26 cellular contexts compared by ENCODE assay signal in the genomic region with DNA sequence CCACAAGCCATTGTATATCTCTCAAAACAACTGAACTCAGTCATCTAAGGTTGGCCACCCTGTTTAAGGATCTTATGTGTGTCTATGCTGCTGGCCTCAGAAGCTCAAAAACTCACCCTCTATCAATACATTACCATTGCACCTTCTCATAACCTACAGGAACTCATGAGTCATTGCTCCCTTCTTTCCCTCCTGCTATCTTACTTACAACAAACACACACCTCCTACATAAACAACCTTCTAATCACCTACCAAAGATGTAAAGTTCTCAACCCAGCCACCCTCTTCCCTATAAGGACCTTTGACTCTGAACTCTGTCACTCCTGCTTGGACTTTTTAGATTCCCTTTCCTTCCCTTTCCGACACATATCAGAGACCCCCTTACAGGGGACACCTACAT. TPM values are rescaled to one million over a fixed set of nuclear protein-coding genes. Genes with fewer than 3 reads are reported as not detected.
A peak's percentile ranks its signal among the peaks of the same experiment; 100 is the strongest.
DNase-seq lines count a peak whose midpoint lies in the region; ATAC-seq, FAIRE-seq and TF ChIP-seq lines count a peak whose summit lies in the region.
"Had no signal": no experiment of that assay in that cellular context is flagged by ENCODE, and none has a peak within 500 bp of the region (broad histone marks: within the 10 kb centered on the region; RNA-seq: fewer than 3 reads in every experiment).

No MANE protein-coding gene starts in this region.

- H2AFZ ChIP-seq in astrocyte (ENCODE audit: low read depth, low read length), result no peak overlapping the region

- H3K4me2 ChIP-seq in astrocyte (ENCODE audit: low read length), result no peak overlapping the region
- H3K4me2 ChIP-seq: A549; BLaER1 treated with 17β-estradiol and CSF1 and Interleukin-3, amounts not matched to agents 10 nM and 100 nM had no signal

- H3K9ac ChIP-seq in astrocyte (ENCODE audit: low read length), result no peak overlapping the region
- H3K9ac ChIP-seq in mucosa of stomach (ENCODE audit: low read length), result no peak overlapping the region
- H3K9ac ChIP-seq: BLaER1 treated with 17β-estradiol and CSF1 and Interleukin-3, amounts not matched to agents 10 nM and 100 nM had no signal

- WGBS in esophagus muscularis mucosa, result 100% methylated on average over 1 of the region's 1 CpG

- H3K4me1 Mint-ChIP-seq in astrocyte (ENCODE audit: low read depth, unreplicated experiment), result peaks cover 30% of the 10 kb centered on the region
- H3K4me1 Mint-ChIP-seq: B cell had no signal

- no peak for TF ChIP-seq POLR2A in esophagus muscularis mucosa (IDR thresholded peaks at IDR 0.05; ENCODE audit: low read depth)

- no peaks in the 10 kb centered on the region for H3K79me2 ChIP-seq in astrocyte (ENCODE audit: insufficient read depth, low read length)

- H3K9me3 Mint-ChIP-seq in astrocyte (ENCODE audit: unreplicated experiment), result peaks cover 21% of the 10 kb centered on the region

- peaks cover 17% of the 10 kb centered on the region for H3K27me3 Mint-ChIP-seq in astrocyte (ENCODE audit: low read depth, unreplicated experiment)

- no peak for DNase-seq in astrocyte (ENCODE audit: low read depth)
- DNase-seq in bronchial epithelial cell (ENCODE audit: low read depth), result peak; percentile 38
- peak; percentile 37 for DNase-seq in esophagus muscularis mucosa (ENCODE audit: extremely low spot score)
- DNase-seq in GM10248 (ENCODE audit: extremely low spot score), result no peak
- no peak for DNase-seq in T-helper 1 cell
- DNase-seq: AML-193; Caco-2; Calu3; CD4-positive, alpha-beta T cell; CD8-positive, alpha-beta T cell; DMS79 treated with DMSO at 0.1 percent for 48 hours; GF-D8 had no signal

- no peak overlapping the region for H3K27ac ChIP-seq in astrocyte (ENCODE audit: low read depth, low read length)
- H3K27ac ChIP-seq in esophagus muscularis mucosa (replicated peaks in 1 of 4), result no peak overlapping the region
- H3K27ac ChIP-seq: 22Rv1; A549; BLaER1 treated with 17β-estradiol and CSF1 and Interleukin-3, amounts not matched to agents 10 nM and 100 nM; C4-2B had no signal

- FAIRE-seq in astrocyte (lab: Jason Lieb, UNC) (no peak), bronchial epithelial cell (lab: Jason Lieb, UNC) (no peak)
- FAIRE-seq: A549, D721Med, G401.6, GM12878, GM12892, GM18507 had no signal

- no peaks in the 10 kb centered on the region for H3K27me3 ChIP-seq in astrocyte (ENCODE audit: insufficient read depth, low read length)
- H3K27me3 ChIP-seq in bronchial epithelial cell (ENCODE audit: control insufficient read depth, insufficient read depth, low read length), result no peaks in the 10 kb centered on the region
- peaks cover 0 to 4% (median 0%) of the 10 kb centered on the region in 4 donors for H3K27me3 ChIP-seq in esophagus muscularis mucosa
- no peaks in the 10 kb centered on the region for H3K27me3 ChIP-seq in mucosa of stomach (ENCODE audit: control insufficient read depth, insufficient read depth, low read length)

- no peaks in the 10 kb centered on the region for H4K20me1 ChIP-seq in astrocyte (ENCODE audit: insufficient read depth, low read length)
- H4K20me1 ChIP-seq: BLaER1 treated with 17β-estradiol and CSF1 and Interleukin-3, amounts not matched to agents 10 nM and 100 nM had no signal

- H3K4me3 Mint-ChIP-seq in astrocyte (ENCODE audit: unreplicated experiment), result no peak overlapping the region
- H3K4me3 Mint-ChIP-seq: B cell; CD4-positive, alpha-beta T cell; CD8-positive, alpha-beta T cell had no signal

- intact Hi-C loops in esophagus muscularis mucosa (cut with DNase I), result no loop called here

- TF ChIP-seq EP300 in esophagus muscularis mucosa (IDR thresholded peaks at IDR 0.05), result no peak

- H3K36me3 ChIP-seq in astrocyte (ENCODE audit: insufficient read depth, low read length) (no peaks in the 10 kb centered on the region), bronchial epithelial cell (ENCODE audit: control insufficient read depth, insufficient read depth, low read length) (no peaks in the 10 kb centered on the region), esophagus muscularis mucosa (no peaks in the 10 kb centered on the region), mucosa of stomach (ENCODE audit: control insufficient read depth, insufficient read depth, low read length) (no peaks in the 10 kb centered on the region)

- ATAC-seq in HG03095 (IDR thresholded peaks at IDR 0.05; ENCODE audit: unreplicated experiment) (no peak), HG03139 (IDR thresholded peaks at IDR 0.05; ENCODE audit: unreplicated experiment) (no peak)
- ATAC-seq: A549; CD8-positive, alpha-beta T cell; GM12878 had no signal

- H3K4me3 ChIP-seq in astrocyte (ENCODE audit: insufficient read depth, low read depth, low read length) (no peak overlapping the region), bronchial epithelial cell (ENCODE audit: low read depth, low read length) (no peak overlapping the region), esophagus muscularis mucosa (no peak overlapping the region), mucosa of stomach (ENCODE audit: low read length) (peak overlapping the region; percentile 0)
- H3K4me3 ChIP-seq: A549; BLaER1 treated with 17β-estradiol and CSF1 and Interleukin-3, amounts not matched to agents 10 nM and 100 nM; GM12878 had no signal

- H3K36me3 Mint-ChIP-seq in astrocyte (ENCODE audit: low read depth, unreplicated experiment), result peaks cover 21% of the 10 kb centered on the region

- CTCF ChIA-PET in GM10248 (lab: Yijun Ruan, JAX), result no interaction called here

- TF ChIP-seq CTCF in astrocyte (IDR thresholded peaks at IDR 0.05; ENCODE audit: insufficient read depth, low read depth, low read length) (no peak), bronchial epithelial cell (IDR thresholded peaks at IDR 0.05; ENCODE audit: insufficient read depth, low read length, severe bottlenecking) (no peak), esophagus muscularis mucosa (IDR thresholded peaks at IDR 0.05) (no peak), GM10248 (IDR thresholded peaks at IDR 0.05; ENCODE audit: control extremely low read depth, extremely low read depth, low read depth, missing control alignments) (no peak)

- H3K4me1 ChIP-seq in astrocyte (ENCODE audit: insufficient read depth, low read length), result no peaks in the 10 kb centered on the region
- peaks cover 0 to 3% (median 0%) of the 10 kb centered on the region in 4 donors for H3K4me1 ChIP-seq in esophagus muscularis mucosa
- H3K4me1 ChIP-seq in mucosa of stomach (ENCODE audit: control insufficient read depth, insufficient read depth, low read length), result peaks cover 38% of the 10 kb centered on the region
- H3K4me1 ChIP-seq: A549 had no signal

- H3K27ac Mint-ChIP-seq in astrocyte (ENCODE audit: unreplicated experiment), result peak overlapping the region; percentile 73
- H3K27ac Mint-ChIP-seq: B cell; CD4-positive, alpha-beta T cell; CD8-positive, alpha-beta T cell had no signal

- H3K9me3 ChIP-seq in astrocyte (ENCODE audit: insufficient read depth, low read depth, low read length) (peaks cover 6% of the 10 kb centered on the region), esophagus muscularis mucosa (peaks cover 0 to 3% (median 0%) of the 10 kb centered on the region in 4 donors), mucosa of stomach (ENCODE audit: control insufficient read depth, low read length) (no peaks in the 10 kb centered on the region)

- POLR2A ChIA-PET in GM10248 (lab: Yijun Ruan, JAX), result no interaction called here

RNA-seq across cellular contexts. Expression of a gene that starts 13.3 kb away (rescaled TPM):
- total RNA-seq in astrocyte, result 0.43 and 1.2 TPM in 2 replicates
- total RNA-seq in bronchial epithelial cell, result 0.13 TPM in 1 of 2 replicates, not detected in the other
- not detected for total RNA-seq in esophagus muscularis mucosa
- total RNA-seq: A172; B cell; Caco-2; Calu3; CD4-positive, alpha-beta T cell; CD8-positive, alpha-beta T cell; GM12878 had no signal

RNA-seq across cellular contexts. Expression of a gene that starts 22.5 kb away (rescaled TPM):
- total RNA-seq in astrocyte (18.2 and 21.9 TPM in 2 replicates), bronchial epithelial cell (11.1 and 13.8 TPM in 2 replicates), esophagus muscularis mucosa (10 to 100 TPM in 2 of 4 donors, 1 to 10 TPM in 2; 9.4 to 14.8 (median 11.0) TPM)

RNA-seq across cellular contexts. Expression of a gene that starts 26.3 kb away (rescaled TPM):
- total RNA-seq in astrocyte (6.1 and 6.5 TPM in 2 replicates), bronchial epithelial cell (6.5 and 6.8 TPM in 2 replicates), esophagus muscularis mucosa (1 to 10 TPM; 6.2 to 8.4 (median 6.9) TPM)

RNA-seq across cellular contexts. Expression of a gene that starts 41.4 kb away (rescaled TPM):
- total RNA-seq in astrocyte (30.5 and 32.3 TPM in 2 replicates), bronchial epithelial cell (17.1 and 23.2 TPM in 2 replicates), esophagus muscularis mucosa (10 to 100 TPM; 14.5 to 31.3 (median 22.1) TPM)

RNA-seq across cellular contexts. Expression of a gene that starts 53.6 kb away (rescaled TPM):
- total RNA-seq in astrocyte (12.7 and 13.1 TPM in 2 replicates), bronchial epithelial cell (0.53 and 1.2 TPM in 2 replicates), esophagus muscularis mucosa (1 to 10 TPM; 5.0 to 8.7 (median 7.1) TPM)
- total RNA-seq: A172, Caco-2, Calu3 had no signal

Comparison
In these comparisons a context has a peak if more than half of its experiments do, and no peak if none do; other contexts are left out.
1. DNase-seq: peak in bronchial epithelial cell (single experiment) and esophagus muscularis mucosa (single experiment); none in astrocyte (single experiment), GM10248 (single experiment) and T-helper 1 cell (0 of 5).